Comparison of ENCODE assay signal across 9 cellular contexts in the genomic region with DNA sequence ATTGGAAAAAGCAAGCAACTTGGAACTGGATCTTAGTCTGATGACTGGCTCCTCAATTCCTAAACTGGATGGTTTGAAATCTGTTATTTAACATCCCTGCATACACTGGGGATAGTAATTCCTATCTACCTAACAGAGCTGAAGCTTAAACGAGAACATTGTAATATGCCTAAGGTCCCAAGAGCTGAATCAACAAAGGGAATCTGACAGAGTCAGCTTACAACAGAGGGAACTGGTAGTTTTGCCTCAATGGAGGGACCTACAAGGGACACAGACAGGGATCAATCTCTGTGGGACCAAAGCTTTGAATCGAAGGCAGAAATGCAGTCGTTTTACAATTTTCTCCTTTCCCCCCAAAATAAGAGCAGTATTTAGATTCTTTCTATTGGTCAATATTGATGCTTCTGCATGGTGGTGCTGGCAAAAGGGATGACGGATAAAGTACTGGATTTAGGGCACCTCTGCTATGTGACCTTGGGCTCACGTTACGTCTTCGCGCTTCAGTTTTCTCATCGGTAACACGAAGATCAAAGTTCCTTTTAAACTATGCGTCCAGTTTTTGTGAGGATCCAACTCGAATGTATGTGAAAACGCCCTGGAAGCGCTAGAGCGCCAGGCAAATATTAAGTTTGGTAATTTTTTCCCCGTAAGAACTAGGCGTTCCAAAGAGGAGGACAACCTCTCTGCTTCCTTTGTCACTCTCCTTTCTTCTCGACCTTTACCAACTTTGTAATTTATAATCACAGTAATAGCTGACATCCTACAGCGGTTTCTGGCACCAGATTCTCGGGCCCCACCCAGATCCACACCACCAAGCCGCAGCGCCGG. TPM values are rescaled to one million over a fixed set of nuclear protein-coding genes. Genes with fewer than 3 reads are reported as not detected.
DNase-seq lines count a peak whose midpoint lies in the region; ATAC-seq and TF ChIP-seq lines count a peak whose summit lies in the region.
"Had no signal": no experiment of that assay in that cellular context is flagged by ENCODE, and none has a peak within 500 bp of the region (broad histone marks: within the 10 kb centered on the region; RNA-seq: fewer than 3 reads in every experiment).

No MANE protein-coding gene starts in this region.

- peak overlapping the region; percentile 89 to 99 for H3K4me3 ChIP-seq in right atrium auricular region
- H3K4me3 ChIP-seq in cardiac fibroblast (replicated peaks in 1 of 2; ENCODE audit: low read depth in 2 of 2, low read length in 2 of 2) = peak overlapping the region; percentile 63 to 89
- H3K4me3 ChIP-seq in aorta (ENCODE audit: low read length in 2 of 2) = peak overlapping the region; percentile 57 to 77

- H3K4me1 ChIP-seq in right atrium auricular region (peaks cover 0 to 55% of the 10 kb centered on the region in 2 donors), aorta (ENCODE audit: control insufficient read depth in 1 of 2, insufficient read depth in 2 of 2, low read length in 2 of 2) (peaks cover 0 to 3% of the 10 kb centered on the region in 2 donors)

- intact Hi-C loops in cardiac septum (cut with DNase I) = loop anchor here (2.0 to 5.0 kb wide), 3 partner anchors 79 to 141 kb away; a partner anchor contains a TSS
- intact Hi-C loops in aorta (cut with DNase I) = loop anchor here (1.0 to 5.0 kb wide), 3 partner anchors 69 to 141 kb away; a partner anchor contains a TSS

- TF ChIP-seq CTCF in right atrium auricular region (IDR thresholded peaks at IDR 0.05) (no peak), cardiac fibroblast (IDR thresholded peaks at IDR 0.05; ENCODE audit: low read depth, low read length) (no peak)

- H3K36me3 ChIP-seq in right atrium auricular region = no peaks in the 10 kb centered on the region
- no peaks in the 10 kb centered on the region for H3K36me3 ChIP-seq in aorta (ENCODE audit: control insufficient read depth in 1 of 2, insufficient read depth in 2 of 2, low read length in 1 of 2)

- 1% methylated on average over 23 of the region's 23 CpGs for WGBS in aorta, 2 donors

- H3K27me3 ChIP-seq in right atrium auricular region (no peaks in the 10 kb centered on the region), aorta (ENCODE audit: control insufficient read depth in 1 of 2, insufficient read depth in 2 of 2, low read length in 1 of 2) (no peaks in the 10 kb centered on the region)

- H3K27ac ChIP-seq in right atrium auricular region = peak overlapping the region; percentile 94 to 97
- H3K27ac ChIP-seq in aorta (ENCODE audit: low read depth in 1 of 2, low read length in 2 of 2) = peak overlapping the region in 1 of 2 donors; percentile 64

- DNase-seq in right atrium auricular region (ENCODE audit: low spot score) = no peak
- DNase-seq in cardiac septum (ENCODE audit: low spot score) = no peak
- peak; percentile 23 to 39 for DNase-seq in cardiac fibroblast (ENCODE audit: low read depth in 2 of 2)
- DNase-seq in lung microvascular endothelial cell (ENCODE audit: low read depth in 2 of 2) = peak; percentile 17 to 20
- DNase-seq in aorta = peak in 1 of 2 donors; percentile 19
- DNase-seq in NCI-H446 (lab: John Stamatoyannopoulos, UW) = no peak

- H3K9me3 ChIP-seq in right atrium auricular region (no peaks in the 10 kb centered on the region), aorta (ENCODE audit: control insufficient read depth, low read length) (no peaks in the 10 kb centered on the region)

- ATAC-seq in aorta (ENCODE audit: low FRiP score) = no peak
- no peak for ATAC-seq in GM19035 (IDR thresholded peaks at IDR 0.05; ENCODE audit: unreplicated experiment)
- no peak for ATAC-seq in GM21737 (IDR thresholded peaks at IDR 0.05; ENCODE audit: unreplicated experiment)

RNA-seq across cellular contexts. Expression of a gene that starts 1.1 kb away (rescaled TPM):
- total RNA-seq in right atrium auricular region = 100 to 1,000 TPM; 107 to 124 TPM
- total RNA-seq in cardiac septum = 123 TPM
- total RNA-seq in lung microvascular endothelial cell = 141 and 159 TPM in 2 replicates
- total RNA-seq in aorta = 10 to 100 TPM; 91.6 to 92.9 TPM
- 10 to 100 TPM; 46.8 to 75.2 TPM for polyA plus RNA-seq in aorta

RNA-seq across cellular contexts. Expression of a gene that starts 2.4 kb away (rescaled TPM):
- 1 to 10 TPM; 4.9 to 6.4 TPM for total RNA-seq in right atrium auricular region
- 6.1 TPM for total RNA-seq in cardiac septum
- 3.0 and 3.1 TPM in 2 replicates for total RNA-seq in lung microvascular endothelial cell
- 10 to 100 TPM; 11.3 to 24.0 TPM for total RNA-seq in aorta
- 1 to 10 TPM; 2.3 to 4.5 TPM for polyA plus RNA-seq in aorta

RNA-seq across cellular contexts. Expression of a gene that starts 50.1 kb away (rescaled TPM):
- total RNA-seq in right atrium auricular region (not detected), cardiac septum (not detected), lung microvascular endothelial cell (0.22 TPM in 1 of 2 replicates, not detected in the other), aorta (not detected)
- under 1 TPM in 1 of 2 donors, not detected in 1; 0.36 TPM for polyA plus RNA-seq in aorta
- total RNA-seq: Daoy had no signal

Comparison
In these comparisons a context has a peak if more than half of its experiments do, and no peak if none do; other contexts are left out.
1. DNase-seq: peak in cardiac fibroblast (2 of 2) and lung microvascular endothelial cell (2 of 2); none in right atrium auricular region (single experiment), cardiac septum (single experiment) and NCI-H446 (0 of 2).
2. Peak in every context shown above with its lines, with median percentiles within 50 percentile points of each other: H3K4me3 ChIP-seq.